In the genomic region with DNA sequence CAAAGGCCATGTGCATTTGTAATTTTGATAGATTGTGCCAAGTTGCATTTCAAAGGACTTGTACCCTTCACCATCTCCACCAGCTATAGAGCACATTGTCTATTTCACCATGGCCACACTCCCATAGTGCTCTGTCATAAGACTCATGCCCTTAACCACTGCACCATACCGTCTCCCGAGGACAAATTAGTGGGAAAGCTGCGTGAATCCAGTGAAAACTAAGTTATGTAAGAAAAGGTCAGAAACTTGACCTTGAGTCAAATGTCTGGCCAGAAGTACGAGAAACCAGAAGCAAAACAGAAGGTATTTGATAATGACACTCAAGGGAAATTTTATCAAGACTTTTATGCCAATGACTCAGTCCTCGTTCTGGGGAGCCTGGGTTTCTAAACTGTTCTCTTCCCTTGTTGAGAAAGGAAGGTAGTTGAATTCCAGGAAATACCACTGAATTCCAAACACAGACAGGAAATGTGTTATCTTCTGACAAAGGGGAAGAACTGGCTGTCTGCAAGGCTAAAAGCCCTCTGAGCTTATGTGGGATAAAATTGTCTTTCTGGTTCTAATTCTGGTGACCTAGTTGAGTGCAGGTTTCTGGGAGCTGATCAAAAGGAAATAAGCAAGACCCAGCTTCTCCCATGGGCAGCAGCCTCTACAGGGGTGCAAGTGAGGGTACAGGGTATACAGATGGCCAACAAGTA, we compare ENCODE assay signal across 9 cellular contexts.
DNase-seq lines count a peak whose midpoint lies in the region; FAIRE-seq and TF ChIP-seq lines count a peak whose summit lies in the region.
"Had no signal": no experiment of that assay in that cellular context is flagged by ENCODE, and none has a peak within 500 bp of the region (broad histone marks: within the 10 kb centered on the region; RNA-seq: fewer than 3 reads in every experiment).

No MANE protein-coding gene starts in this region.

- no peaks in the 10 kb centered on the region for H3K79me2 ChIP-seq in parathyroid adenoma

- TF ChIP-seq CTCF in parathyroid adenoma (IDR thresholded peaks at IDR 0.05), result no peak
- TF ChIP-seq CTCF in D721Med (IDR thresholded peaks at IDR 0.05; ENCODE audit: insufficient read depth, missing control alignments), result no peak

- DNase-seq in GM04503 (ENCODE audit: low read depth), result peak; percentile 70
- DNase-seq in UCSD-AML1 (lab: John Stamatoyannopoulos, UW; ENCODE audit: unreplicated experiment), result peak; percentile 11
- DNase-seq in glomerular visceral epithelial cell (ENCODE audit: extremely low spot score), result peak; percentile 33
- no peak for DNase-seq in D721Med (ENCODE audit: insufficient read length, low spot score)
- no peak for DNase-seq in NOMO-1 treated with dmso at 0.1 percent for 144 hours (lab: John Stamatoyannopoulos, UW; ENCODE audit: unreplicated experiment)
- DNase-seq in COLO668 (lab: John Stamatoyannopoulos, UW; ENCODE audit: unreplicated experiment), result no peak
- DNase-seq in NCI-H146 (lab: John Stamatoyannopoulos, UW), result no peak
- DNase-seq: NCI-H1092 had no signal

- no peak overlapping the region for H3K4me2 ChIP-seq in parathyroid adenoma (ENCODE audit: low read length)

- no peaks in the 10 kb centered on the region for H3K27me3 ChIP-seq in parathyroid adenoma (ENCODE audit: control insufficient read depth, insufficient read depth, low read length)

- H3K36me3 ChIP-seq in parathyroid adenoma (ENCODE audit: control insufficient read depth, insufficient read depth, low read length), result no peaks in the 10 kb centered on the region

- H3K4me1 ChIP-seq in parathyroid adenoma, result no peaks in the 10 kb centered on the region

- no peaks in the 10 kb centered on the region for H3K9me3 ChIP-seq in parathyroid adenoma (ENCODE audit: control insufficient read depth, low read length)

- no peak overlapping the region for H2AFZ ChIP-seq in parathyroid adenoma

- FAIRE-seq in D721Med (lab: Jason Lieb, UNC), result no peak

- H3K27ac ChIP-seq in parathyroid adenoma, result peak overlapping the region; percentile 1

- no peak overlapping the region for H3K4me3 ChIP-seq in parathyroid adenoma (ENCODE audit: low read depth, low read length)

- H3K9ac ChIP-seq in parathyroid adenoma, result no peak overlapping the region

Comparison
In these comparisons a context has a peak if more than half of its experiments do, and no peak if none do; other contexts are left out.
1. DNase-seq: peak in GM04503 (single experiment), UCSD-AML1 (single experiment) and glomerular visceral epithelial cell (single experiment); none in D721Med (single experiment), NOMO-1 treated with dmso at 0.1 percent for 144 hours (single experiment), COLO668 (single experiment) and NCI-H146 (single experiment).